ENCODE assay signal across 1 cellular context in genomic region chr2:28709101-28709500, GRCh38.
TF ChIP-seq lines count a peak whose summit lies in the region.

No MANE protein-coding gene starts in this region.

TF ChIP-seq in HepG2, 621 proteins besides CTCF, POLR2A, EP300 and RAD21 (continued from another document and continues in another):
- TF ChIP-seq ZNF557 (CRISPR knock-in tag; IDR thresholded peaks at IDR 0.05), result no peak
- TF ChIP-seq MATR3 (CRISPR knock-in tag; IDR thresholded peaks at IDR 0.05), result no peak
- TF ChIP-seq FOXJ3 (CRISPR knock-in tag; IDR thresholded peaks at IDR 0.05; ENCODE audit: borderline replicate concordance), result 0 out of 2 replicates have a peak, but pooled peaks have one; percentile 63
- TF ChIP-seq IRF2 (CRISPR knock-in tag; IDR thresholded peaks at IDR 0.05), result 0 out of 2 replicates have a peak, but pooled peaks have one; percentile 41
- TF ChIP-seq BCL6 (CRISPR knock-in tag; IDR thresholded peaks at IDR 0.05), result peak; percentile 22; the same call in 1 of the 2 replicates
- TF ChIP-seq KLF16 (CRISPR knock-in tag; IDR thresholded peaks at IDR 0.05), result 0 out of 4 replicates have a peak, but pooled peaks of 1 of the 2 experiments have one; percentile 20
- no peak for TF ChIP-seq TOE1 (CRISPR knock-in tag; IDR thresholded peaks at IDR 0.05)
- TF ChIP-seq, protein P1, sequence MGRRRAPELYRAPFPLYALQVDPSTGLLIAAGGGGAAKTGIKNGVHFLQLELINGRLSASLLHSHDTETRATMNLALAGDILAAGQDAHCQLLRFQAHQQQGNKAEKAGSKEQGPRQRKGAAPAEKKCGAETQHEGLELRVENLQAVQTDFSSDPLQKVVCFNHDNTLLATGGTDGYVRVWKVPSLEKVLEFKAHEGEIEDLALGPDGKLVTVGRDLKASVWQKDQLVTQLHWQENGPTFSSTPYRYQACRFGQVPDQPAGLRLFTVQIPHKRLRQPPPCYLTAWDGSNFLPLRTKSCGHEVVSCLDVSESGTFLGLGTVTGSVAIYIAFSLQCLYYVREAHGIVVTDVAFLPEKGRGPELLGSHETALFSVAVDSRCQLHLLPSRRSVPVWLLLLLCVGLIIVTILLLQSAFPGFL (CRISPR knock-in tag; IDR thresholded peaks at IDR 0.05), result no peak
- TF ChIP-seq FOXA3 (CRISPR knock-in tag; IDR thresholded peaks at IDR 0.05), result peak; percentile 87
- peak; percentile 39 to 61 for TF ChIP-seq MAFK (conservative IDR thresholded peaks at IDR 0.05 in 1 of 2, IDR thresholded peaks at IDR 0.05 in 1 of 2; ENCODE audit: low read length in 2 of 2)
- TF ChIP-seq SRF (IDR thresholded peaks at IDR 0.05; ENCODE audit: low read depth, low read length), result no peak
- no peak for TF ChIP-seq ZNF563 (CRISPR knock-in tag; IDR thresholded peaks at IDR 0.05)
- TF ChIP-seq, protein P2, sequence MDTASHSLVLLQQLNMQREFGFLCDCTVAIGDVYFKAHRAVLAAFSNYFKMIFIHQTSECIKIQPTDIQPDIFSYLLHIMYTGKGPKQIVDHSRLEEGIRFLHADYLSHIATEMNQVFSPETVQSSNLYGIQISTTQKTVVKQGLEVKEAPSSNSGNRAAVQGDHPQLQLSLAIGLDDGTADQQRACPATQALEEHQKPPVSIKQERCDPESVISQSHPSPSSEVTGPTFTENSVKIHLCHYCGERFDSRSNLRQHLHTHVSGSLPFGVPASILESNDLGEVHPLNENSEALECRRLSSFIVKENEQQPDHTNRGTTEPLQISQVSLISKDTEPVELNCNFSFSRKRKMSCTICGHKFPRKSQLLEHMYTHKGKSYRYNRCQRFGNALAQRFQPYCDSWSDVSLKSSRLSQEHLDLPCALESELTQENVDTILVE (CRISPR knock-in tag; IDR thresholded peaks at IDR 0.05), result 0 out of 2 replicates have a peak, but pooled peaks have one; percentile 27
- peak; percentile 42; the same call in 1 of the 2 replicates for TF ChIP-seq YEATS2 (CRISPR knock-in tag; IDR thresholded peaks at IDR 0.05; ENCODE audit: borderline replicate concordance)
- TF ChIP-seq ZNF569 (CRISPR knock-in tag; IDR thresholded peaks at IDR 0.05; ENCODE audit: borderline replicate concordance), result no peak
- TF ChIP-seq ZNF292 (CRISPR knock-in tag; IDR thresholded peaks at IDR 0.05; ENCODE audit: borderline replicate concordance, low read depth), result peak; percentile 38; the same call in 1 of the 2 replicates
- no peak for TF ChIP-seq ZNF3 (CRISPR knock-in tag; IDR thresholded peaks at IDR 0.05)
- peak; percentile 43 for TF ChIP-seq TEAD3 (CRISPR knock-in tag; optimal IDR thresholded peaks at IDR 0.05; ENCODE audit: borderline replicate concordance)
- TF ChIP-seq ZNF432 (CRISPR knock-in tag; IDR thresholded peaks at IDR 0.05; ENCODE audit: borderline replicate concordance), result no peak
- TF ChIP-seq, protein P3, sequence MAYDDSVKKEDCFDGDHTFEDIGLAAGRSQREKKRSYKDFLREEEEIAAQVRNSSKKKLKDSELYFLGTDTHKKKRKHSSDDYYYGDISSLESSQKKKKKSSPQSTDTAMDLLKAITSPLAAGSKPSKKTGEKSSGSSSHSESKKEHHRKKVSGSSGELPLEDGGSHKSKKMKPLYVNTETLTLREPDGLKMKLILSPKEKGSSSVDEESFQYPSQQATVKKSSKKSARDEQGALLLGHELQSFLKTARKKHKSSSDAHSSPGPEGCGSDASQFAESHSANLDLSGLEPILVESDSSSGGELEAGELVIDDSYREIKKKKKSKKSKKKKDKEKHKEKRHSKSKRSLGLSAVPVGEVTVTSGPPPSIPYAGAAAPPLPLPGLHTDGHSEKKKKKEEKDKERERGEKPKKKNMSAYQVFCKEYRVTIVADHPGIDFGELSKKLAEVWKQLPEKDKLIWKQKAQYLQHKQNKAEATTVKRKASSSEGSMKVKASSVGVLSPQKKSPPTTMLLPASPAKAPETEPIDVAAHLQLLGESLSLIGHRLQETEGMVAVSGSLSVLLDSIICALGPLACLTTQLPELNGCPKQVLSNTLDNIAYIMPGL (CRISPR knock-in tag; IDR thresholded peaks at IDR 0.05; ENCODE audit: borderline replicate concordance in 1 of 2, low read depth in 1 of 2), result no peak
- TF ChIP-seq ZNF687 (CRISPR knock-in tag; IDR thresholded peaks at IDR 0.05), result no peak
- no peak for TF ChIP-seq YY1 (IDR thresholded peaks at IDR 0.05; ENCODE audit: insufficient read depth, insufficient replicate concordance, low read depth, low read length)
- TF ChIP-seq PBX3 (CRISPR knock-in tag; IDR thresholded peaks at IDR 0.05; ENCODE audit: borderline replicate concordance), result no peak
- TF ChIP-seq FOXO1 (CRISPR knock-in tag; IDR thresholded peaks at IDR 0.05), result peak; percentile 59; the same call in 1 of the 2 replicates
- peak; percentile 65 for TF ChIP-seq FOSL2 (CRISPR knock-in tag; IDR thresholded peaks at IDR 0.05)
- no peak for TF ChIP-seq ZNF570 (CRISPR knock-in tag; IDR thresholded peaks at IDR 0.05; ENCODE audit: borderline replicate concordance)
- TF ChIP-seq ZNF766 (CRISPR knock-in tag; IDR thresholded peaks at IDR 0.05; ENCODE audit: borderline replicate concordance), result no peak
- peak; percentile 57; the same call in 1 of the 2 replicates for TF ChIP-seq MAFF (IDR thresholded peaks at IDR 0.05; ENCODE audit: low read depth, low read length)
- no peak for TF ChIP-seq RFX5 (IDR thresholded peaks at IDR 0.05; ENCODE audit: low read depth, low read length)
- no peak for TF ChIP-seq ZNF275 (CRISPR knock-in tag; IDR thresholded peaks at IDR 0.05; ENCODE audit: borderline replicate concordance)
- TF ChIP-seq ZSCAN30 (CRISPR knock-in tag; IDR thresholded peaks at IDR 0.05), result no peak
- TF ChIP-seq NR2F6 (IDR thresholded peaks at IDR 0.05), result no peak
- TF ChIP-seq NR2F6 (CRISPR knock-in tag; IDR thresholded peaks at IDR 0.05), result peak; percentile 18; the same call in 1 of the 2 replicates
- no peak for TF ChIP-seq NPAS2 (CRISPR knock-in tag; IDR thresholded peaks at IDR 0.05; ENCODE audit: borderline replicate concordance)
- no peak for TF ChIP-seq MXD4 (CRISPR knock-in tag; IDR thresholded peaks at IDR 0.05)
- TF ChIP-seq MED13 (CRISPR knock-in tag; IDR thresholded peaks at IDR 0.05), result no peak
- TF ChIP-seq, protein P4, sequence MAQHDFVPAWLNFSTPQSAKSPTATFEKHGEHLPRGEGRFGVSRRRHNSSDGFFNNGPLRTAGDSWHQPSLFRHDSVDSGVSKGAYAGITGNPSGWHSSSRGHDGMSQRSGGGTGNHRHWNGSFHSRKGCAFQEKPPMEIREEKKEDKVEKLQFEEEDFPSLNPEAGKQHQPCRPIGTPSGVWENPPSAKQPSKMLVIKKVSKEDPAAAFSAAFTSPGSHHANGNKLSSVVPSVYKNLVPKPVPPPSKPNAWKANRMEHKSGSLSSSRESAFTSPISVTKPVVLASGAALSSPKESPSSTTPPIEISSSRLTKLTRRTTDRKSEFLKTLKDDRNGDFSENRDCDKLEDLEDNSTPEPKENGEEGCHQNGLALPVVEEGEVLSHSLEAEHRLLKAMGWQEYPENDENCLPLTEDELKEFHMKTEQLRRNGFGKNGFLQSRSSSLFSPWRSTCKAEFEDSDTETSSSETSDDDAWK (CRISPR knock-in tag; IDR thresholded peaks at IDR 0.05), result no peak
- no peak for TF ChIP-seq HES4 (CRISPR knock-in tag; IDR thresholded peaks at IDR 0.05; ENCODE audit: borderline replicate concordance)
- TF ChIP-seq ZNF460 (CRISPR knock-in tag; IDR thresholded peaks at IDR 0.05; ENCODE audit: borderline replicate concordance), result peak; percentile 38; the same call in 1 of the 2 replicates
- no peak for TF ChIP-seq HNF1A (IDR thresholded peaks at IDR 0.05; ENCODE audit: low read depth)
- no peak for TF ChIP-seq HNF1A (CRISPR knock-in tag; IDR thresholded peaks at IDR 0.05; ENCODE audit: borderline replicate concordance)
- no peak for TF ChIP-seq SOX13 (IDR thresholded peaks at IDR 0.05)
- TF ChIP-seq SOX13 (CRISPR knock-in tag; conservative IDR thresholded peaks at IDR 0.05 in 1 of 2, IDR thresholded peaks at IDR 0.05 in 1 of 2), result peak in 1 of 2 experiments; percentile 34; a peak in 2 of 4 replicates
- no peak for TF ChIP-seq SAFB2 (CRISPR knock-in tag; IDR thresholded peaks at IDR 0.05; ENCODE audit: borderline replicate concordance, low read depth)
- TF ChIP-seq XBP1 (CRISPR knock-in tag; IDR thresholded peaks at IDR 0.05), result no peak
